In the genomic region with DNA sequence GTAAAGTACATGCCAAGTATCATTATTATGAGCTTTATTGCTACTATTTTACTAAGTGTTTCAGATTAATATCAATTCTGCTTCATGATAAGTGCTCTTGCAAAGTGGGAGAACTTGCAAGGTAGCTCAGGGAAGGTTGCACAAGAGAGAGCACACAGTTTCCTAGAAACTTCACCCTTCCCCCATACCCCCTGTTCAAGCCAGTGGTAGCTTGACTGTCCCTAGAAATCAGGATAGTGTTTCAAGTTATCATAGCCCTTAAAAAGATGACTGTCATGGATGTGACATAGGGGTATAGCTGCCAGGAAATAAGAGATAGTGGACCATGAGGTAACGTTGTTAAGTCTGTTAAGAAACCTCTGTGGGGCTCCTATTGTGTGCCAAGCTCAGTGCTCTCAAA, we compare ENCODE assay signal across 20 cellular contexts.
DNase-seq lines count a peak whose midpoint lies in the region; ATAC-seq and TF ChIP-seq lines count a peak whose summit lies in the region.
"Had no signal": no experiment of that assay in that cellular context is flagged by ENCODE, and none has a peak within 500 bp of the region (broad histone marks: within the 10 kb centered on the region; RNA-seq: fewer than 3 reads in every experiment).

No MANE protein-coding gene starts in this region.

- H3K36me3 ChIP-seq in BLaER1: peaks cover 5% of the 10 kb centered on the region; the same call in 1 of the 2 replicates
- no peaks in the 10 kb centered on the region for H3K36me3 ChIP-seq in neural cell (ENCODE audit: insufficient read depth, low read length)

- peaks cover 23% of the 10 kb centered on the region for H3F3A ChIP-seq in neural cell (ENCODE audit: insufficient read depth, low read length, poor library complexity, severe bottlenecking)

- ATAC-seq in HG02588 (IDR thresholded peaks at IDR 0.05; ENCODE audit: unreplicated experiment) (no peak), HG02798 (IDR thresholded peaks at IDR 0.05; ENCODE audit: poor library complexity, unreplicated experiment) (no peak)
- ATAC-seq: PC-3 had no signal

- H3K9ac ChIP-seq in BLaER1 (no peak overlapping the region), neural cell (ENCODE audit: low read length) (no peak overlapping the region)
- H3K9ac ChIP-seq: SK-N-SH had no signal

- no peaks in the 10 kb centered on the region for H3K9me2 ChIP-seq in neural cell (ENCODE audit: insufficient read depth, low read length)
- H3K9me2 ChIP-seq: SK-N-SH had no signal

- no peak for TF ChIP-seq RAD21 in neural cell (conservative IDR thresholded peaks at IDR 0.05)

- TF ChIP-seq EP300 in neural cell (conservative IDR thresholded peaks at IDR 0.05; ENCODE audit: poor library complexity, severe bottlenecking): no peak

- H2AFZ ChIP-seq in neural cell (ENCODE audit: low read depth, low read length): no peak overlapping the region

- H3K27ac ChIP-seq in BLaER1 (no peak overlapping the region), neural cell (ENCODE audit: low read length) (peak overlapping the region; percentile 90), substantia nigra (ENCODE audit: low read depth, low read length, poor library complexity, severe bottlenecking) (peak overlapping the region; percentile 8)
- H3K27ac ChIP-seq: HL-60 had no signal

- H4K20me1 ChIP-seq in BLaER1 (no peaks in the 10 kb centered on the region), neural cell (ENCODE audit: insufficient read depth) (no peaks in the 10 kb centered on the region)

- H3K27me3 ChIP-seq in BLaER1: no peaks in the 10 kb centered on the region
- no peaks in the 10 kb centered on the region for H3K27me3 ChIP-seq in neural cell (ENCODE audit: insufficient read depth, low read depth, low read length)

- no peaks in the 10 kb centered on the region for H3K79me2 ChIP-seq in neural cell (replicated peaks; ENCODE audit: insufficient read depth, low read length)

- H3K4me3 ChIP-seq in BLaER1: no peak overlapping the region
- H3K4me3 ChIP-seq in epithelial cell of esophagus (ENCODE audit: low read length): no peak overlapping the region
- H3K4me3 ChIP-seq in neural cell (ENCODE audit: low read length): peak overlapping the region; percentile 60
- H3K4me3 ChIP-seq: GM23248 had no signal

- peak; percentile 55 for DNase-seq in epithelial cell of esophagus (ENCODE audit: low read depth)
- no peak for DNase-seq in substantia nigra (lab: John Stamatoyannopoulos, UW)
- DNase-seq in NCI-H2227 treated with DMSO at 0.1 percent for 48 hours (lab: John Stamatoyannopoulos, UW): no peak
- DNase-seq: CD4-positive, CD25-positive, alpha-beta regulatory T cell; DMS53; GM23248; H7; NCI-H1092 treated with DMSO at 0.1 percent for 48 hours; NCI-H1436 treated with DMSO at 0.1 percent for 48 hours; NCI-H187 treated with DMSO at 0.1 percent for 48 hours; NCI-H446 treated with DMSO at 0.1 percent for 48 hours; NCI-H526; NK-92 treated with Interleukin-12 subunit alpha and Interleukin-12 subunit beta, amount 100 ng/mL, for 24 hours; PC-3; SK-N-SH had no signal

- H3K4me1 ChIP-seq in BLaER1: peaks cover 44% of the 10 kb centered on the region

- H3K9me3 ChIP-seq in BLaER1 (peaks cover 15% of the 10 kb centered on the region), neural cell (ENCODE audit: low read length) (no peaks in the 10 kb centered on the region)
- H3K9me3 ChIP-seq: SK-N-SH had no signal

- H3K4me2 ChIP-seq in BLaER1 (peak overlapping the region; percentile 76; the same call in 1 of the 2 replicates), neural cell (ENCODE audit: low read length) (no peak overlapping the region)
- H3K4me2 ChIP-seq: SK-N-SH had no signal

- TF ChIP-seq CTCF in epithelial cell of esophagus (IDR thresholded peaks at IDR 0.05; ENCODE audit: insufficient read depth, low read depth, low read length, missing control alignments): no peak
- TF ChIP-seq CTCF in neural cell (IDR thresholded peaks at IDR 0.05; ENCODE audit: poor library complexity, severe bottlenecking): no peak

TF ChIP-seq in neural cell, 6 proteins besides CTCF, POLR2A, EP300 and RAD21:
- TF ChIP-seq EZH2 (IDR thresholded peaks at IDR 0.05; ENCODE audit: borderline replicate concordance, insufficient read depth, low read length, poor library complexity, severe bottlenecking) (no peak), TAF1 (IDR thresholded peaks at IDR 0.05; ENCODE audit: low read depth) (no peak), POLR2AphosphoS5 (IDR thresholded peaks at IDR 0.05) (no peak), SMC3 (conservative IDR thresholded peaks at IDR 0.05; ENCODE audit: poor library complexity) (no peak), MXI1 (conservative IDR thresholded peaks at IDR 0.05; ENCODE audit: poor library complexity, severe bottlenecking) (no peak)
- TF ChIP-seq, protein P1, sequence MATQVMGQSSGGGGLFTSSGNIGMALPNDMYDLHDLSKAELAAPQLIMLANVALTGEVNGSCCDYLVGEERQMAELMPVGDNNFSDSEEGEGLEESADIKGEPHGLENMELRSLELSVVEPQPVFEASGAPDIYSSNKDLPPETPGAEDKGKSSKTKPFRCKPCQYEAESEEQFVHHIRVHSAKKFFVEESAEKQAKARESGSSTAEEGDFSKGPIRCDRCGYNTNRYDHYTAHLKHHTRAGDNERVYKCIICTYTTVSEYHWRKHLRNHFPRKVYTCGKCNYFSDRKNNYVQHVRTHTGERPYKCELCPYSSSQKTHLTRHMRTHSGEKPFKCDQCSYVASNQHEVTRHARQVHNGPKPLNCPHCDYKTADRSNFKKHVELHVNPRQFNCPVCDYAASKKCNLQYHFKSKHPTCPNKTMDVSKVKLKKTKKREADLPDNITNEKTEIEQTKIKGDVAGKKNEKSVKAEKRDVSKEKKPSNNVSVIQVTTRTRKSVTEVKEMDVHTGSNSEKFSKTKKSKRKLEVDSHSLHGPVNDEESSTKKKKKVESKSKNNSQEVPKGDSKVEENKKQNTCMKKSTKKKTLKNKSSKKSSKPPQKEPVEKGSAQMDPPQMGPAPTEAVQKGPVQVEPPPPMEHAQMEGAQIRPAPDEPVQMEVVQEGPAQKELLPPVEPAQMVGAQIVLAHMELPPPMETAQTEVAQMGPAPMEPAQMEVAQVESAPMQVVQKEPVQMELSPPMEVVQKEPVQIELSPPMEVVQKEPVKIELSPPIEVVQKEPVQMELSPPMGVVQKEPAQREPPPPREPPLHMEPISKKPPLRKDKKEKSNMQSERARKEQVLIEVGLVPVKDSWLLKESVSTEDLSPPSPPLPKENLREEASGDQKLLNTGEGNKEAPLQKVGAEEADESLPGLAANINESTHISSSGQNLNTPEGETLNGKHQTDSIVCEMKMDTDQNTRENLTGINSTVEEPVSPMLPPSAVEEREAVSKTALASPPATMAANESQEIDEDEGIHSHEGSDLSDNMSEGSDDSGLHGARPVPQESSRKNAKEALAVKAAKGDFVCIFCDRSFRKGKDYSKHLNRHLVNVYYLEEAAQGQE (IDR thresholded peaks at IDR 0.05; ENCODE audit: borderline replicate concordance): no peak
TF ChIP-seq in neural cell: peak in this region for 0.
